In the genomic region with DNA sequence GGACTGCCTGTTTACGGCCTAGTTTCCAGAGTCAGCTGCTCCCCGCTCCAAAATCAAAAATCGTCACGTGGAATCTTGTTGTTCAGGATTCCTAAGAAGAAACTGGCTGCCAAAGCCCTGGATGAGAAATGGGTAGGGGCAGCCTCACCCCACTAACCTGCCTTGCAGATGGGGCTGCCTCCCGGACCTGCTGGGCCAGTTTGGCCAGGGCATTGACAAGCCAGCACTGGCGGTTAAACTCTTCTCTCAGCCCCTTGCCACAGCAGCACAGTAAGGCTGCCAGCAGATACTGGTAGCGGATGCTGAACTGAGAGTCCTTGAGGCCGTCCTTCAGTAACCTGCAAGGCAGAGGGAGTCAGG, we compare ENCODE assay signal across 16 cellular contexts. TPM values are rescaled to one million over a fixed set of nuclear protein-coding genes. Genes with fewer than 3 reads are reported as not detected.
DNase-seq lines count a peak whose midpoint lies in the region; ATAC-seq, FAIRE-seq and TF ChIP-seq lines count a peak whose summit lies in the region.
"Had no signal": no experiment of that assay in that cellular context is flagged by ENCODE, and none has a peak within 500 bp of the region (broad histone marks: within the 10 kb centered on the region; RNA-seq: fewer than 3 reads in every experiment).

No MANE protein-coding gene starts in this region.

- H3K27ac Mint-ChIP-seq in activated T-helper 1 cell treated with anti-CD3 and anti-CD28 coated beads, Interleukin-12 subunit alpha, Interleukin-12 subunit beta, Interleukin-2, Interleukin-4 antibody, amounts not matched to agents 30 ng/mL and 10 ng/mL and 1 ng/mL, durations not matched to agents 14 hours and 24 hours and 36 hours: peak overlapping the region; percentile 72
- H3K27ac Mint-ChIP-seq in stimulated activated memory B cell treated with anti-CD40 and anti-IgM and Interleukin-4, amounts not matched to agents 10 μg/mL and 1 μg/mL and 100 μg/mL, for 72 hours: peak overlapping the region; percentile 63
- H3K27ac Mint-ChIP-seq: CD4-positive, CD25-positive, alpha-beta regulatory T cell had no signal

- H3K9ac ChIP-seq in kidney (ENCODE audit: low read length in 2 of 2): no peak overlapping the region

- peaks cover 41% of the 10 kb centered on the region for H3K36me3 Mint-ChIP-seq in activated T-helper 1 cell treated with anti-CD3 and anti-CD28 coated beads, Interleukin-12 subunit alpha, Interleukin-12 subunit beta, Interleukin-2, Interleukin-4 antibody, amounts not matched to agents 30 ng/mL and 10 ng/mL and 1 ng/mL, durations not matched to agents 14 hours and 24 hours and 36 hours (ENCODE audit: low read depth)
- H3K36me3 Mint-ChIP-seq in stimulated activated memory B cell treated with anti-CD40 and anti-IgM and Interleukin-4, amounts not matched to agents 10 μg/mL and 1 μg/mL and 100 μg/mL, for 72 hours: peaks cover 86% of the 10 kb centered on the region

- no peak overlapping the region for H3K4me3 Mint-ChIP-seq in activated T-helper 1 cell treated with anti-CD3 and anti-CD28 coated beads, Interleukin-12 subunit alpha, Interleukin-12 subunit beta, Interleukin-2, Interleukin-4 antibody, amounts not matched to agents 30 ng/mL and 10 ng/mL and 1 ng/mL, durations not matched to agents 14 hours and 24 hours and 36 hours
- H3K4me3 Mint-ChIP-seq in stimulated activated memory B cell treated with anti-CD40 and anti-IgM and Interleukin-4, amounts not matched to agents 10 μg/mL and 1 μg/mL and 100 μg/mL, for 72 hours: no peak overlapping the region
- H3K4me3 Mint-ChIP-seq: CD4-positive, CD25-positive, alpha-beta regulatory T cell; stimulated activated naive B cell treated with anti-CD40 and anti-IgM and Interleukin-4, amounts not matched to agents 10 μg/mL and 1 μg/mL and 100 μg/mL, for 72 hours had no signal

- ATAC-seq in stimulated activated memory B cell treated with anti-CD40 and anti-IgM and Interleukin-4, amounts not matched to agents 10 μg/mL and 1 μg/mL and 100 μg/mL, for 72 hours: no peak
- ATAC-seq: HCT116; left colon; stimulated activated naive B cell treated with anti-CD40 and anti-IgM and Interleukin-4, amounts not matched to agents 10 μg/mL and 1 μg/mL and 100 μg/mL, for 72 hours had no signal

- no peak for TF ChIP-seq CTCF in kidney (IDR thresholded peaks at IDR 0.05; ENCODE audit: borderline replicate concordance, extremely low read depth, insufficient read depth)

- no peaks in the 10 kb centered on the region for H3K9me3 Mint-ChIP-seq in activated T-helper 1 cell treated with anti-CD3 and anti-CD28 coated beads, Interleukin-12 subunit alpha, Interleukin-12 subunit beta, Interleukin-2, Interleukin-4 antibody, amounts not matched to agents 30 ng/mL and 10 ng/mL and 1 ng/mL, durations not matched to agents 14 hours and 24 hours and 36 hours
- no peaks in the 10 kb centered on the region for H3K9me3 Mint-ChIP-seq in stimulated activated memory B cell treated with anti-CD40 and anti-IgM and Interleukin-4, amounts not matched to agents 10 μg/mL and 1 μg/mL and 100 μg/mL, for 72 hours
- H3K9me3 Mint-ChIP-seq: CD4-positive, CD25-positive, alpha-beta regulatory T cell; stimulated activated naive B cell treated with anti-CD40 and anti-IgM and Interleukin-4, amounts not matched to agents 10 μg/mL and 1 μg/mL and 100 μg/mL, for 72 hours had no signal

- H3K36me3 ChIP-seq in kidney (ENCODE audit: control insufficient read depth in 1 of 2, insufficient read depth in 2 of 2, low read length in 2 of 2): peaks cover 15 to 17% of the 10 kb centered on the region in 2 donors

- H3K9me3 ChIP-seq in kidney (ENCODE audit: control insufficient read depth in 1 of 2, low read length in 2 of 2): no peaks in the 10 kb centered on the region

- peak overlapping the region; percentile 0 to 51 for H3K27ac ChIP-seq in kidney (ENCODE audit: low read depth in 2 of 2, low read length in 2 of 2)

- DNase-seq in HuH-7.5 (ENCODE audit: low spot score) (peak; percentile 29), kidney (peak; percentile 79), cerebellar cortex (ENCODE audit: low spot score) (no peak), UCSD-AML1 (lab: John Stamatoyannopoulos, UW; ENCODE audit: unreplicated experiment) (no peak), OCI-M1 (lab: John Stamatoyannopoulos, UW) (no peak)
- no peak for DNase-seq in activated T-helper 1 cell treated with anti-CD3 and anti-CD28 coated beads, Interleukin-12 subunit alpha, Interleukin-12 subunit beta, Interleukin-2, Interleukin-4 antibody, amounts not matched to agents 30 ng/mL and 10 ng/mL and 1 ng/mL, durations not matched to agents 14 hours and 24 hours and 36 hours (ENCODE audit: low spot score)
- no peak for DNase-seq in NK-92 treated with Interleukin-12 subunit alpha and Interleukin-12 subunit beta, amount 100 ng/mL, for 24 hours (lab: John Stamatoyannopoulos, UW)
- DNase-seq: foreskin melanocyte; left colon; NCI-H1048; stimulated activated naive B cell treated with anti-CD40 and anti-IgM and Interleukin-4, amounts not matched to agents 10 μg/mL and 1 μg/mL and 100 μg/mL, for 72 hours; T1000 had no signal

- peaks cover 9 to 21% of the 10 kb centered on the region in 2 donors for H3K4me1 ChIP-seq in kidney (ENCODE audit: control insufficient read depth in 1 of 2, insufficient read depth in 1 of 2, low read depth in 1 of 2, low read length in 2 of 2)

- H3K27me3 Mint-ChIP-seq in activated T-helper 1 cell treated with anti-CD3 and anti-CD28 coated beads, Interleukin-12 subunit alpha, Interleukin-12 subunit beta, Interleukin-2, Interleukin-4 antibody, amounts not matched to agents 30 ng/mL and 10 ng/mL and 1 ng/mL, durations not matched to agents 14 hours and 24 hours and 36 hours (ENCODE audit: insufficient read depth): no peaks in the 10 kb centered on the region
- no peaks in the 10 kb centered on the region for H3K27me3 Mint-ChIP-seq in stimulated activated memory B cell treated with anti-CD40 and anti-IgM and Interleukin-4, amounts not matched to agents 10 μg/mL and 1 μg/mL and 100 μg/mL, for 72 hours
- H3K27me3 Mint-ChIP-seq: CD4-positive, CD25-positive, alpha-beta regulatory T cell; stimulated activated naive B cell treated with anti-CD40 and anti-IgM and Interleukin-4, amounts not matched to agents 10 μg/mL and 1 μg/mL and 100 μg/mL, for 72 hours had no signal

- H3K4me3 ChIP-seq in kidney (ENCODE audit: low read length in 2 of 2): no peak overlapping the region

- intact Hi-C loops in activated T-helper 1 cell treated with anti-CD3 and anti-CD28 coated beads, Interleukin-12 subunit alpha, Interleukin-12 subunit beta, Interleukin-2, Interleukin-4 antibody, amounts not matched to agents 30 ng/mL and 10 ng/mL and 1 ng/mL, durations not matched to agents 14 hours and 24 hours and 36 hours (cut with micrococcal nuclease): no loop called here
- intact Hi-C loops in kidney (cut with DNase I): no loop called here

- no peak for FAIRE-seq in kidney (lab: Jason Lieb, UNC)
- FAIRE-seq: HTR-8/SVneo had no signal

- peaks cover 23% of the 10 kb centered on the region for H3K4me1 Mint-ChIP-seq in activated T-helper 1 cell treated with anti-CD3 and anti-CD28 coated beads, Interleukin-12 subunit alpha, Interleukin-12 subunit beta, Interleukin-2, Interleukin-4 antibody, amounts not matched to agents 30 ng/mL and 10 ng/mL and 1 ng/mL, durations not matched to agents 14 hours and 24 hours and 36 hours (ENCODE audit: low read depth)
- peaks cover 39% of the 10 kb centered on the region for H3K4me1 Mint-ChIP-seq in stimulated activated memory B cell treated with anti-CD40 and anti-IgM and Interleukin-4, amounts not matched to agents 10 μg/mL and 1 μg/mL and 100 μg/mL, for 72 hours

RNA-seq across cellular contexts. Expression of gene PPP1R15B, which starts 31.6 kb away (rescaled TPM):
- 75.8 and 76.2 TPM in 2 replicates for total RNA-seq in activated T-helper 1 cell treated with anti-CD3 and anti-CD28 coated beads, Interleukin-12 subunit alpha, Interleukin-12 subunit beta, Interleukin-2, Interleukin-4 antibody, amounts not matched to agents 30 ng/mL and 10 ng/mL and 1 ng/mL, durations not matched to agents 14 hours and 24 hours and 36 hours
- 41.6 TPM for total RNA-seq in kidney
- polyA plus RNA-seq in kidney (ENCODE audit: insufficient read depth, low read depth, low replicate concordance): 12.3 TPM

RNA-seq across cellular contexts. Expression of gene PIK3C2B, which starts 51.4 kb away (rescaled TPM):
- 21.8 and 24.1 TPM in 2 replicates for total RNA-seq in activated T-helper 1 cell treated with anti-CD3 and anti-CD28 coated beads, Interleukin-12 subunit alpha, Interleukin-12 subunit beta, Interleukin-2, Interleukin-4 antibody, amounts not matched to agents 30 ng/mL and 10 ng/mL and 1 ng/mL, durations not matched to agents 14 hours and 24 hours and 36 hours
- 36.4 TPM for total RNA-seq in kidney
- polyA plus RNA-seq in kidney (ENCODE audit: insufficient read depth, low read depth, low replicate concordance): 2.5 TPM

Comparison
In these comparisons a context has a peak if more than half of its experiments do, and no peak if none do; other contexts are left out.
1. DNase-seq: peak in HuH-7.5 (single experiment) and kidney (single experiment); none in activated T-helper 1 cell treated with anti-CD3 and anti-CD28 coated beads, Interleukin-12 subunit alpha, Interleukin-12 subunit beta, Interleukin-2, Interleukin-4 antibody, amounts not matched to agents 30 ng/mL and 10 ng/mL and 1 ng/mL, durations not matched to agents 14 hours and 24 hours and 36 hours (single experiment), NK-92 treated with Interleukin-12 subunit alpha and Interleukin-12 subunit beta, amount 100 ng/mL, for 24 hours (single experiment), cerebellar cortex (single experiment), UCSD-AML1 (single experiment) and OCI-M1 (single experiment).